8 cellular contexts compared by ENCODE assay signal in the genomic region with DNA sequence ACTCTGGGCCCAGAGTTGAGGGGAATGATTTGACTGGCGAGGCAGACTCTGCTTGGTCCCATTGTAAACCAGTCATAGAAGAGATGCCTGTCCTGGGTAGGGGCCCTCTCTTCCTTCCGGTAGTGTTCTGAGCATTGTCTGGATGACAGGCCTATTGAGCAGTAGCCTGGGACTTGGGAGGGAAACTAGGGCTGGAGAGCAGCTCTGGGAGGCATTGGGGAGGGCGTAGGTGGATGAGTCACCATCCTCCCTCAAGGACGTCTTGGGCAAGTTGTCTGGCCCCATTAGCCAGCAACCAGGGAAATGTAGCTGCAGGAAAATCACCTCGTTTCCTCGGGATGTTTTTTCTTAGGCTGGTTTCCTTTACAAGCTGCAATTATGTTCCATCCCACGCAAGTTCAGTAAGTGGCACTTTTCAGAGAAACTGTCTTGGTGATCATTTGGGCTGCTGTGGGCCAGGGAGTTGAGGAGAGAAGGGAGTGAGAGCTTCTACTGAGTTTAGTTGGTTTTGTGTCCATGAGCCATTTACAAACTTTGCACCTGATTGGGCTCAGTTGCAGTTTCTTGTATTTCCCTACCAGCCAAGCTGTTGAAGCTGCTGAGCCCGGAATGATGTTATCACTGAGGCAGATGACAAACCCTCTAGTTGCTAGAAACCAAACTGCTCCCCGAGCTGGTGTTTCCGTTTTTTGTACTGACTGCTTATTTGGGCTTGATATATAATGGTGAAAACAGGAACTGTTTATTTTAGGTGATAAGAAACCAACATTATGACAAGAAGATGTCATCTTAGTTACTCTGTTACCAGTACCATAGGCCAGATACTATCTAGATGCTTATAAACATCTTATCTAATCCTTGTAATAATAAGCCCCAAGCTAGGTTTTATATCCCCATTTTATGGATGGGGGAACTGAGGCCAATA.
DNase-seq lines count a peak whose midpoint lies in the region; ATAC-seq, FAIRE-seq and TF ChIP-seq lines count a peak whose summit lies in the region.

No MANE protein-coding gene starts in this region.

- H3K36me3 ChIP-seq in NT2/D1 (ENCODE audit: insufficient read depth, insufficient read length, low read length) (no peaks in the 10 kb centered on the region), gastroesophageal sphincter (no peaks in the 10 kb centered on the region), pancreas (no peaks in the 10 kb centered on the region), aorta (ENCODE audit: control insufficient read depth in 1 of 2, insufficient read depth in 2 of 2, low read length in 1 of 2) (no peaks in the 10 kb centered on the region)

- peaks cover 34% of the 10 kb centered on the region for H3K36me3 Mint-ChIP-seq in activated T-cell treated with anti-CD3 and anti-CD28 coated beads, Interleukin-2, amount 50 U/mL, for 4 hours (ENCODE audit: insufficient read depth)

- ATAC-seq in GM18511 (IDR thresholded peaks at IDR 0.05; ENCODE audit: unreplicated experiment) (peak; percentile 92), HG02870 (IDR thresholded peaks at IDR 0.05; ENCODE audit: unreplicated experiment) (peak; percentile 83), gastroesophageal sphincter (peak; percentile 91), pancreas (peak; percentile 71 to 86 (median 79)), aorta (ENCODE audit: low FRiP score) (peak; percentile 91)
- peak; percentile 76 to 77 for ATAC-seq in activated T-cell treated with anti-CD3 and anti-CD28 coated beads, Interleukin-2, amount 50 U/mL, for 4 hours

- H3K27me3 ChIP-seq in NT2/D1 (ENCODE audit: insufficient read depth, insufficient read length), result no peaks in the 10 kb centered on the region
- no peaks in the 10 kb centered on the region for H3K27me3 ChIP-seq in gastroesophageal sphincter
- no peaks in the 10 kb centered on the region for H3K27me3 ChIP-seq in pancreas
- H3K27me3 ChIP-seq in aorta (ENCODE audit: control insufficient read depth in 1 of 2, insufficient read depth in 2 of 2, low read length in 1 of 2), result no peaks in the 10 kb centered on the region

- 42 to 50% methylated on average over 3 to 7 of the region's 10 CpGs for WGBS in gastroesophageal sphincter (ENCODE audit: low coverage in 1 of 2), 2 donors
- WGBS in pancreas, 2 donors, result 75 to 79% methylated on average over 10 of the region's 10 CpGs
- WGBS in aorta, 2 donors, result 24 to 31% methylated on average over 10 of the region's 10 CpGs

- no peak overlapping the region for H3K9ac ChIP-seq in NT2/D1 (ENCODE audit: insufficient read length, low read depth)

- peak overlapping the region; percentile 37 for H3K4me3 Mint-ChIP-seq in activated T-cell treated with anti-CD3 and anti-CD28 coated beads, Interleukin-2, amount 50 U/mL, for 4 hours

- H3K4me1 ChIP-seq in NT2/D1 (ENCODE audit: insufficient read depth, insufficient read length) (peaks cover 4% of the 10 kb centered on the region), gastroesophageal sphincter (peaks cover 0 to 53% (median 3%) of the 10 kb centered on the region in 3 donors), pancreas (peaks cover 5 to 7% (median 6%) of the 10 kb centered on the region in 3 donors), aorta (ENCODE audit: control insufficient read depth in 1 of 2, insufficient read depth in 2 of 2, low read length in 2 of 2) (peaks cover 0 to 4% of the 10 kb centered on the region in 2 donors)

- no peaks in the 10 kb centered on the region for H3K9me3 Mint-ChIP-seq in activated T-cell treated with anti-CD3 and anti-CD28 coated beads, Interleukin-2, amount 50 U/mL, for 4 hours

- H3K27ac ChIP-seq in gastroesophageal sphincter (peak overlapping the region in 3 of 4 donors; percentile 55 to 65 (median 63)), pancreas (peak overlapping the region in 2 of 4 donors; percentile 18 to 48), aorta (ENCODE audit: low read depth in 1 of 2, low read length in 2 of 2) (peak overlapping the region in 1 of 2 donors; percentile 56)

- no peak for TF ChIP-seq POLR2A in gastroesophageal sphincter (IDR thresholded peaks at IDR 0.05)

- FAIRE-seq in pancreas (lab: Jason Lieb, UNC), result no peak

- no peaks in the 10 kb centered on the region for H3K27me3 Mint-ChIP-seq in activated T-cell treated with anti-CD3 and anti-CD28 coated beads, Interleukin-2, amount 50 U/mL, for 4 hours (ENCODE audit: low read depth)

- intact Hi-C loops in pancreas (cut with DNase I) (no loop called here), aorta (cut with DNase I) (no loop called here)

- DNase-seq in NT2/D1 (ENCODE audit: low read depth, low spot score), result peak; percentile 33
- DNase-seq in activated T-cell treated with anti-CD3 and anti-CD28 coated beads, Interleukin-2, amount 50 U/mL, for 4 hours, result peak; percentile 23
- peak in 4 of 6 donors; percentile 36 to 64 (median 50) for DNase-seq in pancreas
- DNase-seq in aorta, result peak; percentile 88 to 89
- DNase-seq in NCI-H82 treated with DMSO at 0.1 percent for 48 hours (lab: John Stamatoyannopoulos, UW; ENCODE audit: unreplicated experiment), result no peak

- H3K9me3 ChIP-seq in NT2/D1 (ENCODE audit: insufficient read depth, low read length), result no peaks in the 10 kb centered on the region
- H3K9me3 ChIP-seq in gastroesophageal sphincter, result no peaks in the 10 kb centered on the region
- H3K9me3 ChIP-seq in pancreas, result no peaks in the 10 kb centered on the region
- no peaks in the 10 kb centered on the region for H3K9me3 ChIP-seq in aorta (ENCODE audit: control insufficient read depth, low read length)

- no peak for TF ChIP-seq CTCF in gastroesophageal sphincter (IDR thresholded peaks at IDR 0.05)
- TF ChIP-seq CTCF in pancreas (IDR thresholded peaks at IDR 0.05), result no peak

- peaks cover 75% of the 10 kb centered on the region for H3K4me1 Mint-ChIP-seq in activated T-cell treated with anti-CD3 and anti-CD28 coated beads, Interleukin-2, amount 50 U/mL, for 4 hours (ENCODE audit: low read depth)

- no peak overlapping the region for H3K4me3 ChIP-seq in NT2/D1 (ENCODE audit: insufficient read length, low read depth)
- H3K4me3 ChIP-seq in gastroesophageal sphincter, result no peak overlapping the region
- H3K4me3 ChIP-seq in pancreas, result no peak overlapping the region
- H3K4me3 ChIP-seq in aorta (ENCODE audit: low read length in 2 of 2), result no peak overlapping the region

- TF ChIP-seq EP300 in gastroesophageal sphincter (IDR thresholded peaks at IDR 0.05), result no peak
